ENCODE assay signal across 9 cellular contexts in the genomic region with DNA sequence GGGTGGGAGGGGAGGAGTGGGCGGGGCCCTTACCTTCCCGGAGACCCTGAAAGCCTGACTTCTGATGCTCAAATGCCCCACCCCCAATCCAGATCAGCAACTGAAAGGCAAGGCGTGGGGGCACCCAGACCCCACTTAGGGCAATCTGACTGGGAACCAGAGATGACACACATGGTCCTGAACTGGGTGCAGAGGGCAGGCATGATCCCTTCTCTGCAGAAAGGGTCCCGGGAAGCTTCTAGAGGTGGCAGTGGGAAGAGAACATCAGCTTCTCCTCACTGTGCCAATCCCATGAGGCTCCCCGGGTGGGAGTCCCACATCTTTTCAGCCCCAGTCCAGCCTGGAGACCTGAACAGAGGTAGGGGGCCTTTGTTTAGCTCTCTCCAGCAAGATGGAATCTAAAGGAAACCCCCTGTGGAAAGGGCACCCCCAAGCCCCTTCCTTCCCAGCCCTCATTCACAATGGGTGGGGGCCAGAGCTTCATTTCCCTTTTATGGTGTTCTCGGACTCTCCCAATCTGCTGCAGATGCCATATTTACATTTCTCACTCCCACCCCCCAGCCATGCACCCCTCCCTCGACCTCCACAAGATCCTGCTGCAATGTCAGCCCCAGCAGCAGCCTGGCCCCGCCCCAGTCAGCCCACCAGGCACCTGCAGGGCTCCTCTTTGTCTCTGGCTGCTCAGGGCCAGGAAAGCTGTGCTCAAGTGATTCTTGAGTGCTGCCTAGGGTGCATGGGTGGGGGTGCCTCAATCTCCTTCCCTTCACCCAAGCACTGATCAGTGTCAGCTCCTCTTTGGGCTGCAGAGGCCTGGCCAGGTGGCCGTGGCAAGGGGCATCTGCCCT. TPM values are rescaled to one million over a fixed set of nuclear protein-coding genes. Genes with fewer than 3 reads are reported as not detected.
DNase-seq lines count a peak whose midpoint lies in the region; ATAC-seq and TF ChIP-seq lines count a peak whose summit lies in the region.
"Had no signal": no experiment of that assay in that cellular context is flagged by ENCODE, and none has a peak within 500 bp of the region (broad histone marks: within the 10 kb centered on the region; RNA-seq: fewer than 3 reads in every experiment).

No MANE protein-coding gene starts in this region.

- peaks cover 73% of the 10 kb centered on the region for H3K4me1 ChIP-seq in CD8-positive, alpha-beta T cell (ENCODE audit: insufficient read depth, low read length)
- H3K4me1 ChIP-seq in HEK293 (ENCODE audit: control insufficient read depth, insufficient read depth, low read length) (peaks cover 3% of the 10 kb centered on the region), Caco-2 (peaks cover 21% of the 10 kb centered on the region)
- H3K4me1 ChIP-seq in naive thymus-derived CD4-positive, alpha-beta T cell (ENCODE audit: control insufficient read depth in 2 of 2, insufficient read depth in 2 of 2, low read length in 2 of 2), result peaks cover 54 to 74% of the 10 kb centered on the region in 2 donors

- POLR2A ChIA-PET in CD8-positive, alpha-beta T cell (lab: Charles Lee), result interaction anchor here (0.8 to 1.3 kb wide), 3 partner anchors 42 to 352 kb away, joined by 3 to 5 read pairs (median 3); partner anchors contain the start of gene DDX59
- POLR2A ChIA-PET in HEK293 (lab: Yijun Ruan, JAX) (interaction anchor here (0.6 to 0.7 kb wide), 3 partner anchors 13 to 282 kb away, joined by 3 to 7 read pairs (median 6); no protein-coding TSS in a partner anchor), Caco-2 (lab: Charles Lee) (interaction anchor here (0.6 kb wide), 1 partner anchor 9 kb away, joined by 3 read pairs; no protein-coding TSS in a partner anchor)
- POLR2A ChIA-PET in naive thymus-derived CD4-positive, alpha-beta T cell (lab: Charles Lee), result interaction anchor here (0.7 to 1.9 kb wide), 7 partner anchors 9 to 95 kb away, joined by 3 to 7 read pairs (median 3); no protein-coding TSS in a partner anchor

- H3K27me3 Mint-ChIP-seq in CD8-positive, alpha-beta T cell (ENCODE audit: low read depth), result no peaks in the 10 kb centered on the region
- H3K27me3 Mint-ChIP-seq in activated T-helper 17 cell treated with anti-CD3 and anti-CD28 coated beads, Interleukin-2, amount 50 U/mL, for 72 hours, result no peaks in the 10 kb centered on the region
- no peaks in the 10 kb centered on the region for H3K27me3 Mint-ChIP-seq in naive thymus-derived CD4-positive, alpha-beta T cell
- peaks cover 3% of the 10 kb centered on the region for H3K27me3 Mint-ChIP-seq in Caco-2 (ENCODE audit: insufficient read depth, unreplicated experiment)

- peak overlapping the region; percentile 99 for H3K27ac Mint-ChIP-seq in CD8-positive, alpha-beta T cell
- H3K27ac Mint-ChIP-seq in activated T-helper 17 cell treated with anti-CD3 and anti-CD28 coated beads, Interleukin-2, amount 50 U/mL, for 72 hours, result peak overlapping the region; percentile 98
- peak overlapping the region; percentile 93 to 100 (median 98) for H3K27ac Mint-ChIP-seq in naive thymus-derived CD4-positive, alpha-beta T cell
- no peak overlapping the region for H3K27ac Mint-ChIP-seq in Caco-2 (ENCODE audit: unreplicated experiment)

- CTCF ChIA-PET in CD8-positive, alpha-beta T cell (lab: Charles Lee), result interaction anchor here (1.0 to 8.5 kb wide), 10 partner anchors 7 to 50 kb away, joined by 3 to 98 read pairs (median 8); no protein-coding TSS in a partner anchor
- CTCF ChIA-PET in HEK293 (lab: Yijun Ruan, JAX) (interaction anchor here (0.6 to 9.6 kb wide), 12 partner anchors 10 to 771 kb away, joined by 3 to 65 read pairs (median 6); no protein-coding TSS in a partner anchor), Caco-2 (lab: Charles Lee) (interaction anchor here (0.5 to 1.4 kb wide), 8 partner anchors 18 to 915 kb away, joined by 3 to 6 read pairs (median 3); no protein-coding TSS in a partner anchor)
- CTCF ChIA-PET in naive thymus-derived CD4-positive, alpha-beta T cell (lab: Charles Lee), result interaction anchor here (0.5 to 3.7 kb wide), 9 partner anchors 9 to 92 kb away, joined by 3 to 23 read pairs (median 4); no protein-coding TSS in a partner anchor

- H3K36me3 ChIP-seq in CD8-positive, alpha-beta T cell (ENCODE audit: insufficient read depth, low read length), result no peaks in the 10 kb centered on the region
- H3K36me3 ChIP-seq in HEK293 (ENCODE audit: control insufficient read depth in 2 of 2, insufficient read depth in 1 of 2, low read length in 2 of 2) (no peaks in the 10 kb centered on the region), Caco-2 (ENCODE audit: control insufficient read depth, insufficient read depth, low read length) (no peaks in the 10 kb centered on the region)
- no peaks in the 10 kb centered on the region for H3K36me3 ChIP-seq in naive thymus-derived CD4-positive, alpha-beta T cell (ENCODE audit: control insufficient read depth in 2 of 3, insufficient read depth in 3 of 3, low read length in 3 of 3)

- DNase-seq in CD8-positive, alpha-beta T cell, result peak in 2 of 7 experiments; percentile 17 to 25
- no peak for DNase-seq in naive thymus-derived CD4-positive, alpha-beta T cell
- DNase-seq in AG08395 (ENCODE audit: low spot score) (no peak), Caco-2 (no peak)
- DNase-seq in stimulated activated naive CD4-positive, alpha-beta T cell (lab: John Stamatoyannopoulos, UW), result no peak

- TF ChIP-seq CTCF in CD8-positive, alpha-beta T cell (IDR thresholded peaks at IDR 0.05), result no peak
- TF ChIP-seq CTCF in HEK293 (tag by site-specific recombination; IDR thresholded peaks at IDR 0.05) (no peak), Caco-2 (IDR thresholded peaks at IDR 0.05; ENCODE audit: insufficient read depth in 1 of 2, low read depth in 1 of 2, low read length in 1 of 2, severe bottlenecking in 1 of 2, unreplicated experiment in 1 of 2) (no peak)

- no peaks in the 10 kb centered on the region for H3K27me3 ChIP-seq in CD8-positive, alpha-beta T cell (ENCODE audit: insufficient read depth, low read length)
- H3K27me3 ChIP-seq in naive thymus-derived CD4-positive, alpha-beta T cell (ENCODE audit: control insufficient read depth in 2 of 2, insufficient read depth in 2 of 2, low read length in 2 of 2), result no peaks in the 10 kb centered on the region
- H3K27me3 ChIP-seq in Caco-2 (replicated peaks; ENCODE audit: control insufficient read depth, insufficient read depth, low read length), result no peaks in the 10 kb centered on the region; the same call in 1 of the 2 replicates

- BruUV-seq in Caco-2 (replicated peaks; lab: Mats Ljungman, UMichigan), result no TSS peak

- H3K4me3 Mint-ChIP-seq in CD8-positive, alpha-beta T cell, result peak overlapping the region; percentile 94
- peak overlapping the region; percentile 99 for H3K4me3 Mint-ChIP-seq in activated T-helper 17 cell treated with anti-CD3 and anti-CD28 coated beads, Interleukin-2, amount 50 U/mL, for 72 hours
- peak overlapping the region; percentile 91 to 100 (median 96) for H3K4me3 Mint-ChIP-seq in naive thymus-derived CD4-positive, alpha-beta T cell
- H3K4me3 Mint-ChIP-seq in Caco-2 (ENCODE audit: unreplicated experiment), result no peak overlapping the region

- intact Hi-C loops in CD8-positive, alpha-beta T cell (cut with DNase I, micrococcal nuclease), result no loop called here
- intact Hi-C loops in naive thymus-derived CD4-positive, alpha-beta T cell (cut with micrococcal nuclease), result loop anchor here (1.0 to 10.0 kb wide), 5 partner anchors 26 to 867 kb away; partner anchors contain the start of genes DDX59 (in 2 of the 2) and CSRP1 (in 1 of the 2)
- intact Hi-C loops in Caco-2 (cut with micrococcal nuclease; ENCODE audit: unreplicated experiment), result loop anchor here (5.0 kb wide), 2 partner anchors 44 to 129 kb away; partner anchors contain the start of gene INAVA

- H3K9me3 ChIP-seq in CD8-positive, alpha-beta T cell (ENCODE audit: low read length), result no peaks in the 10 kb centered on the region
- H3K9me3 ChIP-seq in HEK293 (ENCODE audit: control insufficient read depth, insufficient read depth, low read depth, low read length), result no peaks in the 10 kb centered on the region
- H3K9me3 ChIP-seq in naive thymus-derived CD4-positive, alpha-beta T cell (ENCODE audit: control insufficient read depth in 2 of 3, low read length in 3 of 3), result no peaks in the 10 kb centered on the region
- H3K9me3 ChIP-seq in Caco-2, result no peaks in the 10 kb centered on the region

- ATAC-seq in CD8-positive, alpha-beta T cell, result no peak
- ATAC-seq in activated T-helper 17 cell treated with anti-CD3 and anti-CD28 coated beads, Interleukin-2, amount 50 U/mL, for 72 hours (replicated peaks), result no peak
- ATAC-seq in naive thymus-derived CD4-positive, alpha-beta T cell, result no peak
- ATAC-seq in HG02588 (IDR thresholded peaks at IDR 0.05; ENCODE audit: unreplicated experiment), result no peak

- H3K27ac ChIP-seq in CD8-positive, alpha-beta T cell (ENCODE audit: low read depth, low read length), result peak overlapping the region; percentile 62
- H3K27ac ChIP-seq in HEK293 (ENCODE audit: extremely low read depth, low read depth, low read length), result no peak overlapping the region
- peak overlapping the region; percentile 83 for H3K27ac ChIP-seq in naive thymus-derived CD4-positive, alpha-beta T cell (ENCODE audit: low read depth, low read length)
- H3K27ac ChIP-seq: hepatocyte had no signal

- peaks cover 85% of the 10 kb centered on the region for H3K4me1 Mint-ChIP-seq in CD8-positive, alpha-beta T cell (ENCODE audit: low read depth)
- H3K4me1 Mint-ChIP-seq in activated T-helper 17 cell treated with anti-CD3 and anti-CD28 coated beads, Interleukin-2, amount 50 U/mL, for 72 hours, result peaks cover 49% of the 10 kb centered on the region
- H3K4me1 Mint-ChIP-seq in naive thymus-derived CD4-positive, alpha-beta T cell, result peaks cover 63 to 90% (median 83%) of the 10 kb centered on the region in 7 donors
- peaks cover 25% of the 10 kb centered on the region for H3K4me1 Mint-ChIP-seq in Caco-2 (ENCODE audit: low read depth, unreplicated experiment)

- peaks cover 7% of the 10 kb centered on the region for H3K36me3 Mint-ChIP-seq in CD8-positive, alpha-beta T cell
- peaks cover 45% of the 10 kb centered on the region for H3K36me3 Mint-ChIP-seq in activated T-helper 17 cell treated with anti-CD3 and anti-CD28 coated beads, Interleukin-2, amount 50 U/mL, for 72 hours (ENCODE audit: low read depth)
- peaks cover 0 to 23% (median 0%) of the 10 kb centered on the region in 5 donors for H3K36me3 Mint-ChIP-seq in naive thymus-derived CD4-positive, alpha-beta T cell
- H3K36me3 Mint-ChIP-seq in Caco-2 (ENCODE audit: insufficient read depth, unreplicated experiment), result no peaks in the 10 kb centered on the region

- peak overlapping the region; percentile 64 for H3K4me3 ChIP-seq in CD8-positive, alpha-beta T cell (ENCODE audit: low read depth, low read length)
- H3K4me3 ChIP-seq in HEK293 (ENCODE audit: low read depth, low read length) (no peak overlapping the region), Caco-2 (ENCODE audit: low read depth, low read length) (no peak overlapping the region)
- peak overlapping the region; percentile 93 for H3K4me3 ChIP-seq in naive thymus-derived CD4-positive, alpha-beta T cell (ENCODE audit: low read length)
- H3K4me3 ChIP-seq: hepatocyte had no signal

- no peaks in the 10 kb centered on the region for H3K9me3 Mint-ChIP-seq in CD8-positive, alpha-beta T cell
- H3K9me3 Mint-ChIP-seq in activated T-helper 17 cell treated with anti-CD3 and anti-CD28 coated beads, Interleukin-2, amount 50 U/mL, for 72 hours, result no peaks in the 10 kb centered on the region
- peaks cover 0 to 2% (median 0%) of the 10 kb centered on the region in 11 donors for H3K9me3 Mint-ChIP-seq in naive thymus-derived CD4-positive, alpha-beta T cell
- H3K9me3 Mint-ChIP-seq in Caco-2 (ENCODE audit: unreplicated experiment), result no peaks in the 10 kb centered on the region

RNA-seq across cellular contexts. Expression of gene KIF21B, which starts 2.0 kb away (rescaled TPM):
- total RNA-seq in CD8-positive, alpha-beta T cell, result 10 to 100 TPM; 62.2 to 63.5 TPM
- 100 to 1,000 TPM in 1 of 2 donors, 10 to 100 TPM in 1; 64.2 to 102 TPM for total RNA-seq in activated T-helper 17 cell treated with anti-CD3 and anti-CD28 coated beads, Interleukin-2, amount 50 U/mL, for 72 hours
- 10 to 100 TPM; 68.3 to 97.6 (median 73.4) TPM for total RNA-seq in naive thymus-derived CD4-positive, alpha-beta T cell
- polyA plus RNA-seq in naive thymus-derived CD4-positive, alpha-beta T cell, result 1 to 10 TPM; 3.0 to 8.1 TPM
- total RNA-seq in Caco-2 (2022), result 2.4 and 2.6 TPM in 2 replicates

Comparison
In these comparisons a context has a peak if more than half of its experiments do, and no peak if none do; other contexts are left out.
1. H3K4me3 ChIP-seq: peak in CD8-positive, alpha-beta T cell (single experiment) and naive thymus-derived CD4-positive, alpha-beta T cell (single experiment); none in HEK293 (single experiment) and Caco-2 (single experiment).
2. RNA of gene KIF21B, which starts 2.0 kb away (total RNA-seq): 64.2 to 102 TPM in activated T-helper 17 cell treated with anti-CD3 and anti-CD28 coated beads, Interleukin-2, amount 50 U/mL, for 72 hours, 68.3 to 97.6 TPM in naive thymus-derived CD4-positive, alpha-beta T cell and 62.2 to 63.5 TPM in CD8-positive, alpha-beta T cell; 2.4 to 2.6 TPM in Caco-2; every median in the first group is over 10 times any median in the second.
3. intact Hi-C loops: an anchor here in naive thymus-derived CD4-positive, alpha-beta T cell (1.0 to 10.0 kb wide) and Caco-2 (5.0 kb wide); none called in CD8-positive, alpha-beta T cell.